Comparison of ENCODE assay signal across 1 cellular context in the genomic region with DNA sequence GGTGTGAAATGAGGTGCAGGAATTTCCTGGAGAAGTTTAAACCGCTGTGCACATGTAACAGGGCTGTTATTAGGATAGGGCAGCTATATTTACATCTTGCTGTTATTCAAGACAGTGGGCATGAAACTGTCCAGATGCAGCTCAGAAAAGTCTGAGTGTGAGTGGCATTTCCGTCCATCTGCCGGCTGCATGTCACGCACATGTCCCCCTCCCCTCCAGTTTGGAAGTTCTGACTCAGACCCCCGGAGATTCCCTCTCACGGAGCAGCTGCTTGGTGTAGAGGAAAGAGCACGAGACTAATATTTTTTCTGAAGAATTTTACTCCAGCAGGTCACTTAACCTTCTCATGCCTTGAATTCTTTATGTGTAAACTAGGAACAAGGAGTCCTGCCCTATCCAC.
TF ChIP-seq lines count a peak whose summit lies in the region.

No MANE protein-coding gene starts in this region.

TF ChIP-seq in endothelial cell of umbilical vein, 7 proteins besides CTCF, POLR2A, EP300 and RAD21:
- TF ChIP-seq MYC (IDR thresholded peaks at IDR 0.05; ENCODE audit: low read depth, low read length) (no peak), POLR2AphosphoS5 (IDR thresholded peaks at IDR 0.05; ENCODE audit: insufficient read depth, low read depth, low read length) (no peak), JUN (IDR thresholded peaks at IDR 0.05; ENCODE audit: borderline replicate concordance, insufficient read depth, insufficient read length, low read depth) (peak; percentile 26)
